Comparison of ENCODE assay signal across 31 cellular contexts in the genomic region with DNA sequence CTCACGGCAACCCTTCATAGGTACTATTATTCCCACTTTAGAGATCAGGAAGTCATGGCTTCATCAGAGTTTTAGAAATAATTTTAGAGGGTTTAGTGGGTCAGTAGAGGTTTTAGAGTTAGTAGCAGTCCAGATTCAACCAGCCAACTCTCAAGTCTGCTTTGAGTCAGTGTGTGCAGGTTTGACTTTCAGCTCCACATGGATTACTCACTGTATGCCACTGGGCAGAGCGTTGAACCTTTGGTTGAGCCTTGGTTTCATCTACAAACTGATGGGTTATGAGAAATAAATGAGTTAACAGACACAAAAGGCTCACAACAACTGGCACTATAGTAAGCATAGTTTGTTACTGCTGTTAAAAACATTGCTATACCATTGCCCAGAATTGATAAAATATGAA. TPM values are rescaled to one million over a fixed set of nuclear protein-coding genes. Genes with fewer than 3 reads are reported as not detected.
"Had no signal": no experiment of that assay in that cellular context is flagged by ENCODE, and none has a peak within 500 bp of the region (broad histone marks: within the 10 kb centered on the region; RNA-seq: fewer than 3 reads in every experiment).

No MANE protein-coding gene starts in this region.

- H3K4me1 ChIP-seq: ascending aorta, foreskin keratinocyte, gastrocnemius medialis had no signal

- DNase-seq: activated B cell treated with CpG ODN at 0.5 μM for 24 hours; activated CD4-positive, alpha-beta T cell treated with anti-CD3 and anti-CD28 coated beads for 48 hours; activated CD4-positive, alpha-beta T cell treated with anti-CD3 and anti-CD28 coated beads, Interleukin-2, amount 50 U/mL, for 1 hour; activated CD4-positive, alpha-beta T cell treated with anti-CD3 and anti-CD28 coated beads, Interleukin-2, amount 50 U/mL, for 48 hours; activated effector memory CD4-positive, alpha-beta T cell treated with Interleukin-2 at 50 U/mL for 16 hours; activated gamma-delta T cell treated with Interleukin-2 at 50 U/mL for 16 hours; activated naive CD4-positive, alpha-beta T cell treated with Interleukin-2 at 50 U/mL for 16 hours; activated naive CD8-positive, alpha-beta T cell treated with anti-CD3 and anti-CD28 coated beads, Interleukin-2, amount 10 ng/mL, durations not matched to agents 7 days and 5 days; activated T-cell treated with anti-CD3 and anti-CD28 coated beads, Interleukin-2, amount 50 U/mL, for 4 hours; brain microvascular endothelial cell; dorsolateral prefrontal cortex; effector memory CD4-positive, alpha-beta T cell; endodermal cell; foreskin keratinocyte; gastrocnemius medialis; glutamatergic neuron; heart left ventricle; T-helper 1 cell; T-helper 17 cell; T1000; WERI-Rb-1 had no signal

- H3K9me3 ChIP-seq: ascending aorta, gastrocnemius medialis, heart left ventricle had no signal

- H3K36me3 Mint-ChIP-seq: activated naive CD4-positive, alpha-beta T cell treated with anti-CD3 and anti-CD28 coated beads, Interleukin-2, amount 50 U/mL, for 24 hours; activated naive CD8-positive, alpha-beta T cell treated with anti-CD3 and anti-CD28 coated beads, Interleukin-2, amount 10 ng/mL, durations not matched to agents 7 days and 5 days had no signal

- H3K4me3 Mint-ChIP-seq: activated B cell treated with CpG ODN at 0.5 μM for 24 hours; activated naive CD4-positive, alpha-beta T cell treated with anti-CD3 and anti-CD28 coated beads, Interleukin-2, amount 50 U/mL, for 24 hours; activated naive CD8-positive, alpha-beta T cell treated with anti-CD3 and anti-CD28 coated beads, Interleukin-2, amount 10 ng/mL, durations not matched to agents 7 days and 5 days; activated T-cell treated with anti-CD3 and anti-CD28 coated beads, Interleukin-2, amount 50 U/mL, for 4 hours; central memory CD8-positive, alpha-beta T cell; dendritic cell treated with granulocyte-macrophage colony-stimulating factor and Interleukin-4, amounts not matched to agents 40 ng/mL and 50 ng/mL, for 4 days; endodermal cell; T-helper 17 cell; T-helper 2 cell treated with Interferon-gamma antibody and Interleukin-4, amounts not matched to agents 5 μg/mL and 100 μg/mL, for 36 hours had no signal

- H3K36me3 ChIP-seq: ascending aorta, brain microvascular endothelial cell, gastrocnemius medialis, heart left ventricle, WERI-Rb-1 had no signal

- H3K4me3 ChIP-seq: ascending aorta, coronary artery, dorsolateral prefrontal cortex, gastrocnemius medialis, heart left ventricle had no signal

- ATAC-seq: activated CD4-positive, CD25-positive, alpha-beta regulatory T cell treated with anti-CD3 and anti-CD28 coated beads, Interleukin-2, amount 50 U/mL, for 24 hours; activated T-cell treated with anti-CD3 and anti-CD28 coated beads, Interleukin-2, amount 50 U/mL, for 4 hours; esophagus mucosa; foreskin keratinocyte; gastrocnemius medialis; heart left ventricle; T-helper 17 cell had no signal

- H3K27ac Mint-ChIP-seq: activated B cell treated with CpG ODN at 0.5 μM for 24 hours; activated naive CD4-positive, alpha-beta T cell treated with anti-CD3 and anti-CD28 coated beads, Interleukin-2, amount 50 U/mL, for 24 hours; activated naive CD8-positive, alpha-beta T cell treated with anti-CD3 and anti-CD28 coated beads, Interleukin-2, amount 10 ng/mL, durations not matched to agents 7 days and 5 days; dendritic cell treated with granulocyte-macrophage colony-stimulating factor and Interleukin-4, amounts not matched to agents 40 ng/mL and 50 ng/mL, for 4 days; endodermal cell; T-helper 17 cell; T-helper 2 cell treated with Interferon-gamma antibody and Interleukin-4, amounts not matched to agents 5 μg/mL and 100 μg/mL, for 36 hours had no signal

- H3K9me3 Mint-ChIP-seq: activated B cell treated with CpG ODN at 0.5 μM for 24 hours; activated naive CD4-positive, alpha-beta T cell treated with anti-CD3 and anti-CD28 coated beads, Interleukin-2, amount 50 U/mL, for 24 hours; activated T-cell treated with anti-CD3 and anti-CD28 coated beads, Interleukin-2, amount 50 U/mL, for 4 hours; central memory CD8-positive, alpha-beta T cell; dendritic cell treated with granulocyte-macrophage colony-stimulating factor and Interleukin-4, amounts not matched to agents 40 ng/mL and 50 ng/mL, for 4 days; endodermal cell had no signal

- H3K27ac ChIP-seq: ascending aorta, brain microvascular endothelial cell, coronary artery, dorsolateral prefrontal cortex, foreskin keratinocyte, gastrocnemius medialis, heart left ventricle, WERI-Rb-1 had no signal

- H3K27me3 ChIP-seq: ascending aorta, brain microvascular endothelial cell, dorsolateral prefrontal cortex, foreskin keratinocyte, gastrocnemius medialis had no signal

RNA-seq across cellular contexts. Expression of gene TP53AIP1, which starts 19.0 kb away (rescaled TPM):
- total RNA-seq: activated B cell treated with CpG ODN at 0.5 μM for 24 hours; activated naive CD8-positive, alpha-beta T cell treated with anti-CD3 and anti-CD28 coated beads, Interleukin-2, amount 10 ng/mL, durations not matched to agents 7 days and 5 days; activated T-cell treated with anti-CD3 and anti-CD28 coated beads, Interleukin-2, amount 50 U/mL, for 4 hours; ascending aorta; cardiac septum; endodermal cell; epithelial cell of proximal tubule; gastrocnemius medialis; heart left ventricle; T-helper 17 cell had no signal
